8 cellular contexts compared by ENCODE assay signal in genomic region chr15:57138260-57138895, GRCh38.
DNase-seq lines count a peak whose midpoint lies in the region; ATAC-seq and TF ChIP-seq lines count a peak whose summit lies in the region.

No MANE protein-coding gene starts in this region.

- no peak for TF ChIP-seq POLR2A in spleen (IDR thresholded peaks at IDR 0.05)

- H3K4me1 ChIP-seq in right atrium auricular region (peaks cover 0 to 27% of the 10 kb centered on the region in 2 donors), spleen (peaks cover 18 to 41% (median 30%) of the 10 kb centered on the region in 6 donors)

- peaks cover 26% of the 10 kb centered on the region for H3K4me1 Mint-ChIP-seq in activated T-cell treated with anti-CD3 and anti-CD28 coated beads, Interleukin-2, amount 50 U/mL, for 24 hours (ENCODE audit: low read depth)
- H3K4me1 Mint-ChIP-seq in activated T-helper 2 cell treated with anti-CD3 and anti-CD28 coated beads, Interferon-gamma antibody, Interleukin-2, Interleukin-4, amounts not matched to agents 10 μg/mL and 5 μg/mL and 100 μg/mL, durations not matched to agents 14 hours and 24 hours and 36 hours (ENCODE audit: low read depth): peaks cover 20% of the 10 kb centered on the region

- peaks cover 5% of the 10 kb centered on the region for H3K36me3 Mint-ChIP-seq in activated T-cell treated with anti-CD3 and anti-CD28 coated beads, Interleukin-2, amount 50 U/mL, for 24 hours (ENCODE audit: low read depth)
- H3K36me3 Mint-ChIP-seq in activated T-helper 2 cell treated with anti-CD3 and anti-CD28 coated beads, Interferon-gamma antibody, Interleukin-2, Interleukin-4, amounts not matched to agents 10 μg/mL and 5 μg/mL and 100 μg/mL, durations not matched to agents 14 hours and 24 hours and 36 hours (ENCODE audit: low read depth): peaks cover 4% of the 10 kb centered on the region

- H3K36me3 ChIP-seq in right atrium auricular region (no peaks in the 10 kb centered on the region), spleen (no peaks in the 10 kb centered on the region)

- DNase-seq in ELR (ENCODE audit: low read depth) (peak; percentile 75), LoVo (ENCODE audit: low spot score) (peak; percentile 47), right atrium auricular region (ENCODE audit: low spot score) (no peak), spleen (no peak)
- DNase-seq in activated T-cell treated with anti-CD3 and anti-CD28 coated beads, Interleukin-2, amount 50 U/mL, for 24 hours: no peak
- no peak for DNase-seq in activated T-helper 2 cell treated with anti-CD3 and anti-CD28 coated beads, Interferon-gamma antibody, Interleukin-2, Interleukin-4, amounts not matched to agents 10 μg/mL and 5 μg/mL and 100 μg/mL, durations not matched to agents 14 hours and 24 hours and 36 hours (ENCODE audit: low spot score)

- H3K4me3 ChIP-seq in right atrium auricular region (no peak overlapping the region), spleen (no peak overlapping the region)

- H3K27me3 ChIP-seq in right atrium auricular region (no peaks in the 10 kb centered on the region), spleen (replicated peaks in 1 of 7) (no peaks in the 10 kb centered on the region)

- intact Hi-C loops in spleen (cut with DNase I; ENCODE audit: low total_unique reads): no loop called here
- intact Hi-C loops in activated T-helper 2 cell treated with anti-CD3 and anti-CD28 coated beads, Interferon-gamma antibody, Interleukin-2, Interleukin-4, amounts not matched to agents 10 μg/mL and 5 μg/mL and 100 μg/mL, durations not matched to agents 14 hours and 24 hours and 36 hours (cut with micrococcal nuclease): loop anchor here (1.0 kb wide), 1 partner anchor 220 kb away; the partner anchor contains the start of gene TCF12

- WGBS in spleen, 5 donors: 65 to 75% (median 71%) methylated on average over 4 of the region's 4 CpGs

- no peak for ATAC-seq in HG03469 (IDR thresholded peaks at IDR 0.05; ENCODE audit: unreplicated experiment)

- H3K27ac ChIP-seq in VCaP: no peak overlapping the region
- no peak overlapping the region for H3K27ac ChIP-seq in right atrium auricular region
- H3K27ac ChIP-seq in spleen: no peak overlapping the region

- H3K27ac Mint-ChIP-seq in activated T-cell treated with anti-CD3 and anti-CD28 coated beads, Interleukin-2, amount 50 U/mL, for 24 hours: no peak overlapping the region
- no peak overlapping the region for H3K27ac Mint-ChIP-seq in activated T-helper 2 cell treated with anti-CD3 and anti-CD28 coated beads, Interferon-gamma antibody, Interleukin-2, Interleukin-4, amounts not matched to agents 10 μg/mL and 5 μg/mL and 100 μg/mL, durations not matched to agents 14 hours and 24 hours and 36 hours

- TF ChIP-seq CTCF in VCaP (conservative IDR thresholded peaks at IDR 0.05) (peak; percentile 96), right atrium auricular region (IDR thresholded peaks at IDR 0.05) (peak; percentile 83), spleen (IDR thresholded peaks at IDR 0.05 in 8 of 11, conservative IDR thresholded peaks at IDR 0.05 in 3 of 11) (peak in 10 of 11 experiments; percentile 26 to 73 (median 57))

- H3K9me3 ChIP-seq in right atrium auricular region: no peaks in the 10 kb centered on the region
- no peaks in the 10 kb centered on the region for H3K9me3 ChIP-seq in spleen

- no peaks in the 10 kb centered on the region for H3K9me3 Mint-ChIP-seq in activated T-cell treated with anti-CD3 and anti-CD28 coated beads, Interleukin-2, amount 50 U/mL, for 24 hours
- H3K9me3 Mint-ChIP-seq in activated T-helper 2 cell treated with anti-CD3 and anti-CD28 coated beads, Interferon-gamma antibody, Interleukin-2, Interleukin-4, amounts not matched to agents 10 μg/mL and 5 μg/mL and 100 μg/mL, durations not matched to agents 14 hours and 24 hours and 36 hours: no peaks in the 10 kb centered on the region

- H3K27me3 Mint-ChIP-seq in activated T-cell treated with anti-CD3 and anti-CD28 coated beads, Interleukin-2, amount 50 U/mL, for 24 hours: no peaks in the 10 kb centered on the region
- no peaks in the 10 kb centered on the region for H3K27me3 Mint-ChIP-seq in activated T-helper 2 cell treated with anti-CD3 and anti-CD28 coated beads, Interferon-gamma antibody, Interleukin-2, Interleukin-4, amounts not matched to agents 10 μg/mL and 5 μg/mL and 100 μg/mL, durations not matched to agents 14 hours and 24 hours and 36 hours (ENCODE audit: low read depth)

- no peak overlapping the region for H3K4me3 Mint-ChIP-seq in activated T-cell treated with anti-CD3 and anti-CD28 coated beads, Interleukin-2, amount 50 U/mL, for 24 hours
- no peak overlapping the region for H3K4me3 Mint-ChIP-seq in activated T-helper 2 cell treated with anti-CD3 and anti-CD28 coated beads, Interferon-gamma antibody, Interleukin-2, Interleukin-4, amounts not matched to agents 10 μg/mL and 5 μg/mL and 100 μg/mL, durations not matched to agents 14 hours and 24 hours and 36 hours (ENCODE audit: low read depth)

Comparison
In these comparisons a context has a peak if more than half of its experiments do, and no peak if none do; other contexts are left out.
1. DNase-seq: peak in ELR (single experiment) and LoVo (single experiment); none in right atrium auricular region (single experiment), spleen (single experiment), activated T-cell treated with anti-CD3 and anti-CD28 coated beads, Interleukin-2, amount 50 U/mL, for 24 hours (single experiment) and activated T-helper 2 cell treated with anti-CD3 and anti-CD28 coated beads, Interferon-gamma antibody, Interleukin-2, Interleukin-4, amounts not matched to agents 10 μg/mL and 5 μg/mL and 100 μg/mL, durations not matched to agents 14 hours and 24 hours and 36 hours (single experiment).
2. Peak in every context shown above with its lines, with median percentiles within 50 percentile points of each other: CTCF ChIP-seq.